ENCODE assay signal across 8 cellular contexts in the genomic region with DNA sequence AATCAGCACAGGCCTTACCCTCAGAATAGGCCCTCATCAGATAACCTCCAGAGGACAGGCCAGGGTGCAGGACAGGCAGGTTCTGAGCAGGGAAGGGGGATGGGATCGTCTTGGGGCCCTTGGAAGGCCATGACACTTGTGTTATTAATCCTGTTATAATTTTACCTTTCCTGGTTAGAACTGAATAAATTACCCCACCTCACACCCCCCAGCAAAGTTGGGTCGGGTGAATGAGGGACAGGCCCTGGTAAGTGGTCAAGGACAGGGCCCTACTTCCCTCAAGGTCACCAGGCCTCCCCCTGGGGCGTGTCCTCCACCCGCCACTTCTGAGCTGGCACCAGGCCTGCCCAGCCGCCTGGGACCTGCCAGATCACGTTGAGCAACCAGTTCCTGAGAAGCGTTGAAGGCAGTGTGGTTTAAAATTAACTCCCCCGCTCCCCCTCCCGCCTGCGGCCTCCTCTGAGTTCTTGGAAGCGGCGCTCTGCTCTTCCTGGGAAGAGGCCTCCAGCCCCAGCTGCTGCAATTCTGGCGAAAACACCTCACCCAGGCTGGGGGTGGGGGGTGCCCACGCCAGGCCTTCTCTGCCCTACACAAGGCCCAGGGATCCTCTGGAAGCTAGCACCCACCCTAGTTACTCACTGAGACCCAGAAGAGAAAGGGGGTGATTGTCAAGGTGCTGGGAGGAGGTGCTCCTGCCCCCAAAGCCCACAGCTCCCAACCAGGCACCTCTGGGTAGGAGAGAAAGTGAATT. TPM values are rescaled to one million over a fixed set of nuclear protein-coding genes. Genes with fewer than 3 reads are reported as not detected.
DNase-seq lines count a peak whose midpoint lies in the region; ATAC-seq and TF ChIP-seq lines count a peak whose summit lies in the region.

No MANE protein-coding gene starts in this region.

- peak; percentile 93 for DNase-seq in G401 (ENCODE audit: low spot score)
- DNase-seq in NOMO-1 (lab: John Stamatoyannopoulos, UW; ENCODE audit: unreplicated experiment in 2 of 2), result peak; percentile 91 to 93
- DNase-seq in activated T-cell treated with anti-CD3 and anti-CD28 coated beads for 4 hours, result peak; percentile 87
- peak; percentile 96 for DNase-seq in epithelial cell of esophagus (ENCODE audit: low read depth)
- peak; percentile 31 to 76 (median 56) for DNase-seq in naive thymus-derived CD8-positive, alpha-beta T cell
- peak; percentile 19 to 63 (median 56) for DNase-seq in stimulated activated naive CD4-positive, alpha-beta T cell (lab: John Stamatoyannopoulos, UW)

- H3K4me3 Mint-ChIP-seq in naive thymus-derived CD8-positive, alpha-beta T cell, result peak overlapping the region; percentile 62 to 92 (median 82)

- in situ Hi-C loops in G401 (cut with HindIII; ENCODE audit: low sequenced_read_pairs), result loop anchor here (25.0 kb wide), 1 partner anchor 786 kb away; a partner anchor contains a TSS

- TF ChIP-seq CTCF in epithelial cell of esophagus (IDR thresholded peaks at IDR 0.05; ENCODE audit: insufficient read depth, low read depth, low read length, missing control alignments), result no peak

- no peaks in the 10 kb centered on the region for H3K27me3 Mint-ChIP-seq in naive thymus-derived CD8-positive, alpha-beta T cell

- no peaks in the 10 kb centered on the region for H3K9me3 Mint-ChIP-seq in naive thymus-derived CD8-positive, alpha-beta T cell

- H3K36me3 Mint-ChIP-seq in naive thymus-derived CD8-positive, alpha-beta T cell, result peaks cover 0 to 28% (median 7%) of the 10 kb centered on the region in 3 donors

- peak overlapping the region; percentile 88 to 99 (median 94) for H3K27ac Mint-ChIP-seq in naive thymus-derived CD8-positive, alpha-beta T cell

- POLR2A ChIA-PET in naive thymus-derived CD8-positive, alpha-beta T cell (lab: Charles Lee), result interaction anchor here (0.6 to 21.2 kb wide), 7 partner anchors 9 to 1071 kb away, joined by 3 to 623 read pairs (median 14); a partner anchor contains a TSS

- peak; percentile 69 for ATAC-seq in HG03354 (IDR thresholded peaks at IDR 0.05; ENCODE audit: poor library complexity, severe bottlenecking, unreplicated experiment)
- ATAC-seq in naive thymus-derived CD8-positive, alpha-beta T cell, result peak; percentile 69 to 83
- no peak for ATAC-seq in HG02885 (IDR thresholded peaks at IDR 0.05; ENCODE audit: poor library complexity, unreplicated experiment)

- peaks cover 50 to 81% (median 77%) of the 10 kb centered on the region in 4 donors for H3K4me1 Mint-ChIP-seq in naive thymus-derived CD8-positive, alpha-beta T cell

- H3K4me3 ChIP-seq in epithelial cell of esophagus (ENCODE audit: low read length), result no peak overlapping the region

RNA-seq across cellular contexts. Expression of a gene that starts 10.6 kb away (rescaled TPM):
- 1.7 and 2.2 TPM in 2 replicates for total RNA-seq in G401 (2014; rRNA removed; shearing (Covaris generic))
- 1 to 10 TPM; 8.1 to 8.8 TPM for total RNA-seq in naive thymus-derived CD8-positive, alpha-beta T cell
- 100 to 1,000 TPM in 2 of 3 donors, 10 to 100 TPM in 1; 16.3 to 135 (median 100) TPM for polyA plus RNA-seq in naive thymus-derived CD8-positive, alpha-beta T cell

RNA-seq across cellular contexts. Expression of a gene that starts 15.9 kb away (rescaled TPM):
- total RNA-seq in G401 (2014; rRNA removed; shearing (Covaris generic)), result 99.1 and 108 TPM in 2 replicates
- total RNA-seq in naive thymus-derived CD8-positive, alpha-beta T cell, result 10 to 100 TPM; 27.5 TPM
- polyA plus RNA-seq in naive thymus-derived CD8-positive, alpha-beta T cell, result 10 to 100 TPM; 42.4 to 48.2 (median 48.1) TPM

RNA-seq across cellular contexts. Expression of a gene that starts 31.7 kb away (rescaled TPM):
- 3.4 and 9.5 TPM in 2 replicates for total RNA-seq in G401 (2014; rRNA removed; shearing (Covaris generic))
- total RNA-seq in naive thymus-derived CD8-positive, alpha-beta T cell, result 10 to 100 TPM; 65.1 to 67.1 TPM
- polyA plus RNA-seq in naive thymus-derived CD8-positive, alpha-beta T cell, result 10 to 100 TPM; 20.2 to 43.1 (median 30.3) TPM

RNA-seq across cellular contexts. Expression of a gene that starts 33.5 kb away (rescaled TPM):
- total RNA-seq in G401 (2014; rRNA removed; shearing (Covaris generic)), result 10.8 and 15.4 TPM in 2 replicates
- total RNA-seq in naive thymus-derived CD8-positive, alpha-beta T cell, result 10 to 100 TPM; 17.7 to 18.4 TPM
- polyA plus RNA-seq in naive thymus-derived CD8-positive, alpha-beta T cell, result 10 to 100 TPM; 14.1 to 17.3 (median 14.2) TPM
